Comparison of ENCODE assay signal across 9 cellular contexts in the genomic region with DNA sequence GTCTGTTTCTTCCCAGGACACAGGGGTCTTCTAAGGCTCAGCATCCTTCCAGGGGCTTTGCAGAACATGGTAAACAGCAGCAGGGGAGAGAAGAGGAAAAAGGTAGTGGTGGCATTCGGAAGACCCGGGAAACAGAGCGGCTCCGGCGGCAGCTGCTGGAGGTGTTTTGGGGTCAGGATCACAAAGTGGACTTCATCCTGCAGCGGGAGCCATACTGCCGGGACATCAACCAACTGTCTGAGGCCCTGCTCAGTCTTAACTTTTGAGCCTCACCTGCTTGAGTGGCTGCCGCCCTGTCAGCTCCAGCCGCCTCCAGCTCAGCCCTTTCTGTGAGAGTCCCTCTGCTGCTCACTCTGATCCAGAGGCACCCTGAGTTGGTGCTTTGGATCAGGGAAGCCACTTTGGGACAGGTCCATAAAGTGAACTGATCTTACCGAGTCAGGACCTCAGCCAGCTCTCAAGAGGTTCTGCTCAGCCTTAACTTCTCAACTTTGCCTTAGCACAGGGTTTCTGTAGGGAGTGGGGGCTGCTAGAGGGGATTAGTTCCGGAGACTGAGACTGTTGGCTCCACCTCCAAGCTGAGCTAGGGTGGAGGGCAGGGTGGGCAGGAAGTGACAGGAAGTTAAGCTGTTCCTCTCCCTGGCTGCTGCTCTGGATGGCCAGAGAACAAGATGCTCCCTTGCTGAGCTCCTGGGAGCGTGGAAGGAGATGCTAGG. TPM values are rescaled to one million over a fixed set of nuclear protein-coding genes. Genes with fewer than 3 reads are reported as not detected.
DNase-seq lines count a peak whose midpoint lies in the region; ATAC-seq and TF ChIP-seq lines count a peak whose summit lies in the region.
"Had no signal": no experiment of that assay in that cellular context is flagged by ENCODE, and none has a peak within 500 bp of the region (broad histone marks: within the 10 kb centered on the region; RNA-seq: fewer than 3 reads in every experiment).

No MANE protein-coding gene starts in this region.

- no peaks in the 10 kb centered on the region for H3K27me3 ChIP-seq in fibroblast of lung (ENCODE audit: control insufficient read depth, insufficient read depth, low read length)
- H3K27me3 ChIP-seq in subcutaneous abdominal adipose tissue (ENCODE audit: control insufficient read depth in 5 of 5, insufficient read depth in 4 of 5, low read length in 5 of 5), result no peaks in the 10 kb centered on the region

- intact Hi-C loops in activated CD4-positive, alpha-beta T cell treated with anti-CD3 and anti-CD28 coated beads, Interleukin-2, amount 10 ng/mL, durations not matched to agents 24 days and 14 days (cut with micrococcal nuclease), result loop anchor here (10.0 kb wide), 1 partner anchor 322 kb away; a partner anchor contains a TSS

- H3K36me3 Mint-ChIP-seq in activated CD4-positive, alpha-beta T cell treated with anti-CD3 and anti-CD28 coated beads, Interleukin-2, amount 10 ng/mL, durations not matched to agents 24 days and 14 days (ENCODE audit: low read depth), result peaks cover 71% of the 10 kb centered on the region

- H3K9ac ChIP-seq in fibroblast of lung (ENCODE audit: insufficient read depth, low read length) (no peak overlapping the region), subcutaneous abdominal adipose tissue (ENCODE audit: low read length in 5 of 5) (peak overlapping the region in 4 of 5 donors; percentile 45 to 53 (median 52))

- no peak for ATAC-seq in SK-N-SH treated with all-trans-retinoic acid at 6 μM for 48 hours

- peak overlapping the region; percentile 77 for H3K27ac Mint-ChIP-seq in activated CD4-positive, alpha-beta T cell treated with anti-CD3 and anti-CD28 coated beads, Interleukin-2, amount 10 ng/mL, durations not matched to agents 24 days and 14 days

- H3K4me1 ChIP-seq in fibroblast of lung (ENCODE audit: control insufficient read depth, extremely low read depth, insufficient read depth, low read length) (peaks cover 7% of the 10 kb centered on the region), subcutaneous abdominal adipose tissue (ENCODE audit: control insufficient read depth in 5 of 5, insufficient read depth in 5 of 5, low read length in 5 of 5) (peaks cover 9 to 81% (median 61%) of the 10 kb centered on the region in 5 donors)

- peaks cover 13% of the 10 kb centered on the region for H3K79me2 ChIP-seq in fibroblast of lung (ENCODE audit: control insufficient read depth, insufficient read depth, low read length)

- H3K36me3 ChIP-seq in fibroblast of lung (ENCODE audit: control insufficient read depth, insufficient read depth, low read length) (peaks cover 37% of the 10 kb centered on the region), subcutaneous abdominal adipose tissue (ENCODE audit: control insufficient read depth in 5 of 5, insufficient read depth in 5 of 5, low read length in 5 of 5) (peaks cover 21 to 78% (median 70%) of the 10 kb centered on the region in 5 donors)

- H4K20me1 ChIP-seq in fibroblast of lung (ENCODE audit: control insufficient read depth, extremely low read depth, insufficient read depth, low read length), result no peaks in the 10 kb centered on the region

- peaks cover 61% of the 10 kb centered on the region for H3K4me1 Mint-ChIP-seq in activated CD4-positive, alpha-beta T cell treated with anti-CD3 and anti-CD28 coated beads, Interleukin-2, amount 10 ng/mL, durations not matched to agents 24 days and 14 days

- H2AFZ ChIP-seq in fibroblast of lung (ENCODE audit: low read length), result no peak overlapping the region

- H3K27me3 Mint-ChIP-seq in activated CD4-positive, alpha-beta T cell treated with anti-CD3 and anti-CD28 coated beads, Interleukin-2, amount 10 ng/mL, durations not matched to agents 24 days and 14 days, result no peaks in the 10 kb centered on the region

- H3K4me3 Mint-ChIP-seq in activated CD4-positive, alpha-beta T cell treated with anti-CD3 and anti-CD28 coated beads, Interleukin-2, amount 10 ng/mL, durations not matched to agents 24 days and 14 days, result peak overlapping the region; percentile 58

- H3K4me3 ChIP-seq in fibroblast of lung (replicated peaks in 1 of 4; ENCODE audit: control extremely low read depth in 1 of 4, insufficient read depth in 1 of 4, low read depth in 3 of 4, low read length in 4 of 4), result no peak overlapping the region
- H3K4me3 ChIP-seq in subcutaneous abdominal adipose tissue (ENCODE audit: low read depth in 1 of 5, low read length in 5 of 5), result peak overlapping the region in 1 of 5 donors; percentile 11

- no peaks in the 10 kb centered on the region for H3K9me3 Mint-ChIP-seq in activated CD4-positive, alpha-beta T cell treated with anti-CD3 and anti-CD28 coated beads, Interleukin-2, amount 10 ng/mL, durations not matched to agents 24 days and 14 days

- peak; percentile 72 for DNase-seq in activated CD4-positive, alpha-beta T cell treated with anti-CD3 and anti-CD28 coated beads, Interleukin-2, amount 10 ng/mL, durations not matched to agents 24 days and 14 days
- DNase-seq in activated CD4-positive, alpha-beta T cell treated with anti-CD3 and anti-CD28 coated beads, Interleukin-2, amount 50 U/mL, for 1 hour, result no peak
- DNase-seq in UCSD-AML1 (lab: John Stamatoyannopoulos, UW; ENCODE audit: unreplicated experiment) (peak; percentile 53), fibroblast of lung (ENCODE audit: low read depth in 2 of 2) (no peak), NCI-H1436 treated with DMSO at 0.1 percent for 48 hours (lab: John Stamatoyannopoulos, UW) (no peak), NCI-H1436 (lab: John Stamatoyannopoulos, UW) (no peak)
- DNase-seq: NCI-H1048 had no signal

- H3K27ac ChIP-seq in fibroblast of lung (ENCODE audit: insufficient read depth, low read length) (peak overlapping the region; percentile 21), subcutaneous abdominal adipose tissue (ENCODE audit: low read depth, low read length) (peak overlapping the region; percentile 99)

- no peak overlapping the region for H3K4me2 ChIP-seq in fibroblast of lung (ENCODE audit: extremely low read depth, insufficient read depth, low read length)

- no peak for TF ChIP-seq CTCF in fibroblast of lung (conservative IDR thresholded peaks at IDR 0.05 in 1 of 2, IDR thresholded peaks at IDR 0.05 in 1 of 2; ENCODE audit: low read depth in 1 of 2, low read length in 2 of 2)

- H3K9me3 ChIP-seq in fibroblast of lung (ENCODE audit: control insufficient read depth, insufficient read depth, low read depth, low read length) (no peaks in the 10 kb centered on the region), subcutaneous abdominal adipose tissue (ENCODE audit: control insufficient read depth in 5 of 5, low read length in 5 of 5) (no peaks in the 10 kb centered on the region)

TF ChIP-seq in SK-N-SH treated with all-trans-retinoic acid at 6 μM for 48 hours, 23 proteins besides CTCF, POLR2A, EP300 and RAD21 (continues in another document):
- TF ChIP-seq ZNF70 (CRISPR knock-in tag; IDR thresholded peaks at IDR 0.05) (no peak), ZFP30 (CRISPR knock-in tag; IDR thresholded peaks at IDR 0.05) (no peak), CSDC2 (CRISPR knock-in tag; IDR thresholded peaks at IDR 0.05) (no peak), ZFP3 (CRISPR knock-in tag; IDR thresholded peaks at IDR 0.05) (no peak)
- TF ChIP-seq, protein P1, sequence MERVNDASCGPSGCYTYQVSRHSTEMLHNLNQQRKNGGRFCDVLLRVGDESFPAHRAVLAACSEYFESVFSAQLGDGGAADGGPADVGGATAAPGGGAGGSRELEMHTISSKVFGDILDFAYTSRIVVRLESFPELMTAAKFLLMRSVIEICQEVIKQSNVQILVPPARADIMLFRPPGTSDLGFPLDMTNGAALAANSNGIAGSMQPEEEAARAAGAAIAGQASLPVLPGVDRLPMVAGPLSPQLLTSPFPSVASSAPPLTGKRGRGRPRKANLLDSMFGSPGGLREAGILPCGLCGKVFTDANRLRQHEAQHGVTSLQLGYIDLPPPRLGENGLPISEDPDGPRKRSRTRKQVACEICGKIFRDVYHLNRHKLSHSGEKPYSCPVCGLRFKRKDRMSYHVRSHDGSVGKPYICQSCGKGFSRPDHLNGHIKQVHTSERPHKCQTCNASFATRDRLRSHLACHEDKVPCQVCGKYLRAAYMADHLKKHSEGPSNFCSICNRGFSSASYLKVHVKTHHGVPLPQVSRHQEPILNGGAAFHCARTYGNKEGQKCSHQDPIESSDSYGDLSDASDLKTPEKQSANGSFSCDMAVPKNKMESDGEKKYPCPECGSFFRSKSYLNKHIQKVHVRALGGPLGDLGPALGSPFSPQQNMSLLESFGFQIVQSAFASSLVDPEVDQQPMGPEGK (CRISPR knock-in tag; IDR thresholded peaks at IDR 0.05; ENCODE audit: borderline replicate concordance), result no peak

RNA-seq across cellular contexts. Expression of a gene that starts 5.4 kb away (rescaled TPM):
- total RNA-seq in activated CD4-positive, alpha-beta T cell treated with anti-CD3 and anti-CD28 coated beads, Interleukin-2, amount 10 ng/mL, durations not matched to agents 24 days and 14 days, result 40.8 and 49.7 TPM in 2 replicates
- 8.7 and 9.9 TPM in 2 replicates for total RNA-seq in fibroblast of lung
- 24.7 and 31.9 TPM in 2 replicates for polyA plus RNA-seq in fibroblast of lung
- polyA plus RNA-seq in fibroblast of lung (2012), result 25.2 and 37.5 TPM in 2 replicates
- polyA minus RNA-seq in fibroblast of lung (ENCODE audit: low replicate concordance), result 7.0 and 17.0 TPM in 2 replicates

RNA-seq across cellular contexts. Expression of a gene that starts 7.4 kb away (rescaled TPM):
- total RNA-seq in activated CD4-positive, alpha-beta T cell treated with anti-CD3 and anti-CD28 coated beads, Interleukin-2, amount 10 ng/mL, durations not matched to agents 24 days and 14 days, result 63.0 and 65.4 TPM in 2 replicates
- total RNA-seq in fibroblast of lung, result 55.2 and 61.1 TPM in 2 replicates
- polyA plus RNA-seq in fibroblast of lung, result 12.2 and 14.6 TPM in 2 replicates
- polyA plus RNA-seq in fibroblast of lung (2012), result 23.3 and 23.5 TPM in 2 replicates
- 27.4 and 33.6 TPM in 2 replicates for polyA minus RNA-seq in fibroblast of lung (ENCODE audit: low replicate concordance)

RNA-seq across cellular contexts. Expression of a gene that starts 7.7 kb away (rescaled TPM):
- total RNA-seq in activated CD4-positive, alpha-beta T cell treated with anti-CD3 and anti-CD28 coated beads, Interleukin-2, amount 10 ng/mL, durations not matched to agents 24 days and 14 days, result 4.5 and 7.4 TPM in 2 replicates
- 2.6 and 5.3 TPM in 2 replicates for total RNA-seq in fibroblast of lung
- 2.6 and 2.7 TPM in 2 replicates for polyA plus RNA-seq in fibroblast of lung
- 3.2 and 4.9 TPM in 2 replicates for polyA plus RNA-seq in fibroblast of lung (2012)
- 1.6 and 11.8 TPM in 2 replicates for polyA minus RNA-seq in fibroblast of lung (ENCODE audit: low replicate concordance)

RNA-seq across cellular contexts. Expression of a gene that starts 38.4 kb away (rescaled TPM):
- total RNA-seq in activated CD4-positive, alpha-beta T cell treated with anti-CD3 and anti-CD28 coated beads, Interleukin-2, amount 10 ng/mL, durations not matched to agents 24 days and 14 days, result not detected in 2 replicates
- 8.2 and 16.2 TPM in 2 replicates for total RNA-seq in fibroblast of lung
- 7.2 and 7.7 TPM in 2 replicates for polyA plus RNA-seq in fibroblast of lung
- polyA plus RNA-seq in fibroblast of lung (2012), result 7.5 and 10.6 TPM in 2 replicates
- 33.7 and 51.2 TPM in 2 replicates for polyA minus RNA-seq in fibroblast of lung (ENCODE audit: low replicate concordance)

Comparison
In these comparisons a context has a peak if more than half of its experiments do, and no peak if none do; other contexts are left out.
1. DNase-seq: peak in activated CD4-positive, alpha-beta T cell treated with anti-CD3 and anti-CD28 coated beads, Interleukin-2, amount 10 ng/mL, durations not matched to agents 24 days and 14 days (single experiment) and UCSD-AML1 (single experiment); none in activated CD4-positive, alpha-beta T cell treated with anti-CD3 and anti-CD28 coated beads, Interleukin-2, amount 50 U/mL, for 1 hour (single experiment), fibroblast of lung (0 of 2), NCI-H1436 treated with DMSO at 0.1 percent for 48 hours (single experiment) and NCI-H1436 (single experiment).